In the genomic region with DNA sequence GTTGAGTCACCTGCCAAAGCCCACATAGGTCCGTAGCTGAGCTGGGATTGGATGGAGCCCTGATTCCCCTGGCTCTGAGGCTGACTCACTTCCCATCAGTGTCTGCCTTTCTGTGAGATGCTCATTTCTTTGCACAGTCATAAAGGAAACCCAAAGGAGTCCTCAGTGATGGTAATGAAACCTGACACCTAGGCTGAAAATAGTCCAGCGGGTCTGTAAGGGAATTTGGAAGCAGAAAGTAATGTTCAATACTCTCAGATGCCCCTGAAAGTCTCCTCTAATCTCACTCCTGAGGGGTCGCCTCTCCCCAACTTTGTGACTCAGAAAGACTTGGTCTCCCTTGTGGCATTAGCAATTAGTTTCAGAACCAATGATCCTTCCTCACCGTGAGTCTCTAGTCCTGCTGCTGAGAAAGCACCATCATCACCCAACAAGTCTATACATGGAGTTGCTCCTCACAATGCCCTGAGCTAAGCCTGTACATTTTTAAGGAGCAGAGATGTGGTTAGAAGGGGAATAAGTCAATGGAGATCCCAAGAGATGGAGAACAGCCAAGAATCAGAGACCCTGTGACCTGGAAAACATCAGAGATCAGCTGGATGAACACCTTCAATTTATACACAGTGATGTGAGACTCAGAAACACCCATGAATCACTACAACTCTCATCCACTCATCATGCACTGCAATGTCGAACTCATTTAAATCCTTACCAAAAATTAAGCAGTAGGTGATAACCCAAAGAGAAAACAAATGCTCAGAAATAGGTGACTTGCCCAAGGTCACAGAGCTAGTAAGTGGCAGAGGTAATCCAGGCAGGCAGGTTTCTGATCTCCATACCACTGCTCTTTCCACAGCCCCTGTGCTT, we compare ENCODE assay signal across 10 cellular contexts.
A peak's percentile ranks its signal among the peaks of the same experiment; 100 is the strongest.
DNase-seq lines count a peak whose midpoint lies in the region; ATAC-seq, FAIRE-seq and TF ChIP-seq lines count a peak whose summit lies in the region.
"Had no signal": no experiment of that assay in that cellular context is flagged by ENCODE, and none has a peak within 500 bp of the region (broad histone marks: within the 10 kb centered on the region; RNA-seq: fewer than 3 reads in every experiment).

No MANE protein-coding gene starts in this region.

- peak; percentile 12 for DNase-seq in stimulated activated naive CD4-positive, alpha-beta T cell treated with Interleukin-2 at 50 U/mL for 16 hours (lab: John Stamatoyannopoulos, UW)
- DNase-seq in stimulated activated naive CD4-positive, alpha-beta T cell (lab: John Stamatoyannopoulos, UW), result no peak
- DNase-seq in adipocyte (ENCODE audit: low read depth), result peak; percentile 3
- peak; percentile 54 for DNase-seq in urothelium cell line (ENCODE audit: low spot score)
- no peak for DNase-seq in activated gamma-delta T cell (lab: John Stamatoyannopoulos, UW)
- no peak for DNase-seq in ascending aorta (ENCODE audit: low spot score in 2 of 2)
- no peak for DNase-seq in germinal center (ENCODE audit: low spot score)
- DNase-seq: DND-41 had no signal

- no peak for TF ChIP-seq CTCF in ascending aorta (IDR thresholded peaks at IDR 0.05)

- H3K4me1 ChIP-seq in adipocyte (ENCODE audit: control insufficient read depth, insufficient read depth, low read length) (no peaks in the 10 kb centered on the region), ascending aorta (no peaks in the 10 kb centered on the region)

- no peak overlapping the region for H3K4me3 ChIP-seq in adipocyte (ENCODE audit: low read length)
- H3K4me3 ChIP-seq in ascending aorta, result no peak overlapping the region
- H3K4me3 ChIP-seq: SK-N-MC had no signal

- no peak overlapping the region for H3K27ac ChIP-seq in ascending aorta
- H3K27ac ChIP-seq: SK-N-MC had no signal

- FAIRE-seq in urothelium cell line (lab: Jason Lieb, UNC), result no peak

- H3K9me3 ChIP-seq in adipocyte (ENCODE audit: control insufficient read depth, low read length) (no peaks in the 10 kb centered on the region), ascending aorta (peaks cover 4% of the 10 kb centered on the region in 2 donors)

- intact Hi-C loops in ascending aorta (cut with DNase I), result no loop called here

- H3K36me3 ChIP-seq in adipocyte (ENCODE audit: control insufficient read depth, insufficient read depth, low read length, severe bottlenecking), result no peaks in the 10 kb centered on the region
- H3K36me3 ChIP-seq in ascending aorta, result no peaks in the 10 kb centered on the region

- no peak overlapping the region for H3K9ac ChIP-seq in adipocyte (ENCODE audit: low read length)

- peak; percentile 92 for ATAC-seq in HG03196 (IDR thresholded peaks at IDR 0.05; ENCODE audit: unreplicated experiment)

- H3K27me3 ChIP-seq in adipocyte (replicated peaks; ENCODE audit: control insufficient read depth, insufficient read depth, low read length) (no peaks in the 10 kb centered on the region), ascending aorta (no peaks in the 10 kb centered on the region)

Comparison
In these comparisons a context has a peak if more than half of its experiments do, and no peak if none do; other contexts are left out.
1. DNase-seq: peak in stimulated activated naive CD4-positive, alpha-beta T cell treated with Interleukin-2 at 50 U/mL for 16 hours (single experiment), adipocyte (single experiment) and urothelium cell line (single experiment); none in stimulated activated naive CD4-positive, alpha-beta T cell (0 of 6), activated gamma-delta T cell (single experiment), ascending aorta (0 of 2) and germinal center (single experiment).